Comparison of ENCODE assay signal across 17 cellular contexts in genomic region chr1:183092350-183092749, GRCh38.
DNase-seq lines count a peak whose midpoint lies in the region; ATAC-seq and TF ChIP-seq lines count a peak whose summit lies in the region.
"Had no signal": no experiment of that assay in that cellular context is flagged by ENCODE, and none has a peak within 500 bp of the region (broad histone marks: within the 10 kb centered on the region; RNA-seq: fewer than 3 reads in every experiment).

No MANE protein-coding gene starts in this region.

- H3K36me3 Mint-ChIP-seq in Caco-2 (ENCODE audit: insufficient read depth, unreplicated experiment), result peaks cover 7% of the 10 kb centered on the region
- no peaks in the 10 kb centered on the region for H3K36me3 Mint-ChIP-seq in CD4-positive, alpha-beta memory T cell

- peaks cover 96% of the 10 kb centered on the region for H3K4me1 ChIP-seq in Caco-2
- peaks cover 42 to 98% (median 94%) of the 10 kb centered on the region in 4 donors for H3K4me1 ChIP-seq in esophagus muscularis mucosa
- H3K4me1 ChIP-seq in rectal smooth muscle tissue (ENCODE audit: control insufficient read depth, insufficient read depth, low read length), result peaks cover 50% of the 10 kb centered on the region
- H3K4me1 ChIP-seq in CD4-positive, alpha-beta memory T cell (ENCODE audit: insufficient read depth, low read length), result no peaks in the 10 kb centered on the region

- no peak for TF ChIP-seq CTCF in Caco-2 (IDR thresholded peaks at IDR 0.05; ENCODE audit: insufficient read depth in 1 of 2, low read depth in 1 of 2, low read length in 1 of 2, severe bottlenecking in 1 of 2, unreplicated experiment in 1 of 2)
- TF ChIP-seq CTCF in esophagus muscularis mucosa (IDR thresholded peaks at IDR 0.05), result no peak

- H3K4me3 ChIP-seq in Caco-2 (ENCODE audit: low read depth, low read length), result no peak overlapping the region
- H3K4me3 ChIP-seq in esophagus muscularis mucosa, result no peak overlapping the region
- no peak overlapping the region for H3K4me3 ChIP-seq in rectal smooth muscle tissue (ENCODE audit: low read length)
- no peak overlapping the region for H3K4me3 ChIP-seq in CD4-positive, alpha-beta memory T cell (ENCODE audit: low read length in 2 of 2)
- H3K4me3 ChIP-seq: PC-9, SK-N-MC had no signal

- no peaks in the 10 kb centered on the region for H3K9me3 Mint-ChIP-seq in Caco-2 (ENCODE audit: unreplicated experiment)
- H3K9me3 Mint-ChIP-seq in CD4-positive, alpha-beta memory T cell, result no peaks in the 10 kb centered on the region

- no peak overlapping the region for H3K4me3 Mint-ChIP-seq in Caco-2 (ENCODE audit: unreplicated experiment)
- H3K4me3 Mint-ChIP-seq in CD4-positive, alpha-beta memory T cell, result no peak overlapping the region

- H3K4me1 Mint-ChIP-seq in Caco-2 (ENCODE audit: low read depth, unreplicated experiment), result peaks cover 49% of the 10 kb centered on the region
- H3K4me1 Mint-ChIP-seq in CD4-positive, alpha-beta memory T cell, result no peaks in the 10 kb centered on the region

- 93% methylated on average over 2 of the region's 2 CpGs for WGBS in esophagus muscularis mucosa

- DNase-seq in Caco-2 (no peak), esophagus muscularis mucosa (ENCODE audit: extremely low spot score) (no peak), COLO668 (lab: John Stamatoyannopoulos, UW; ENCODE audit: unreplicated experiment) (no peak), HuH-7 (ENCODE audit: low spot score) (no peak)
- DNase-seq in CD4-positive, alpha-beta memory T cell, result no peak
- DNase-seq: C1 segment of cervical spinal cord, COR-L47, DMS53, H7, NCI-H1048, NCI-H1694, NCI-H446, PC-9 had no signal

- H3K27ac Mint-ChIP-seq in Caco-2 (ENCODE audit: unreplicated experiment), result peak overlapping the region; percentile 54
- no peak overlapping the region for H3K27ac Mint-ChIP-seq in CD4-positive, alpha-beta memory T cell

- no peaks in the 10 kb centered on the region for H3K27me3 Mint-ChIP-seq in Caco-2 (ENCODE audit: insufficient read depth, unreplicated experiment)
- peaks cover 11 to 16% of the 10 kb centered on the region in 2 donors for H3K27me3 Mint-ChIP-seq in CD4-positive, alpha-beta memory T cell

- no TSS peak for BruUV-seq in Caco-2 (replicated peaks; lab: Mats Ljungman, UMichigan)

- intact Hi-C loops in Caco-2 (cut with micrococcal nuclease; ENCODE audit: unreplicated experiment) (no loop called here), esophagus muscularis mucosa (cut with DNase I) (no loop called here)
- intact Hi-C loops in CD4-positive, alpha-beta memory T cell (cut with micrococcal nuclease), result no loop called here

- H3K36me3 ChIP-seq in Caco-2 (ENCODE audit: control insufficient read depth, insufficient read depth, low read length), result no peaks in the 10 kb centered on the region
- H3K36me3 ChIP-seq in esophagus muscularis mucosa, result no peaks in the 10 kb centered on the region
- no peaks in the 10 kb centered on the region for H3K36me3 ChIP-seq in rectal smooth muscle tissue (ENCODE audit: control insufficient read depth, insufficient read depth, low read length)
- H3K36me3 ChIP-seq in CD4-positive, alpha-beta memory T cell (ENCODE audit: insufficient read depth, low read length), result no peaks in the 10 kb centered on the region

- H3K9ac ChIP-seq in rectal smooth muscle tissue (ENCODE audit: low read length), result no peak overlapping the region

- H3K27ac ChIP-seq in esophagus muscularis mucosa (replicated peaks in 1 of 4) (peak overlapping the region in 3 of 4 donors; percentile 18 to 66 (median 30)), rectal smooth muscle tissue (ENCODE audit: low read depth, low read length) (peak overlapping the region; percentile 51)
- no peak overlapping the region for H3K27ac ChIP-seq in CD4-positive, alpha-beta memory T cell (ENCODE audit: low read depth, low read length)
- H3K27ac ChIP-seq: PC-9, SK-N-MC had no signal

- peak; percentile 58 for ATAC-seq in HG02623 (IDR thresholded peaks at IDR 0.05; ENCODE audit: unreplicated experiment)
- no peak for ATAC-seq in GM19351 (IDR thresholded peaks at IDR 0.05; ENCODE audit: unreplicated experiment)

- no peak for TF ChIP-seq POLR2A in esophagus muscularis mucosa (IDR thresholded peaks at IDR 0.05; ENCODE audit: low read depth)

- H3K27me3 ChIP-seq in Caco-2 (replicated peaks; ENCODE audit: control insufficient read depth, insufficient read depth, low read length) (no peaks in the 10 kb centered on the region), esophagus muscularis mucosa (no peaks in the 10 kb centered on the region), rectal smooth muscle tissue (ENCODE audit: control insufficient read depth, insufficient read depth, low read length) (no peaks in the 10 kb centered on the region)
- H3K27me3 ChIP-seq in CD4-positive, alpha-beta memory T cell (ENCODE audit: insufficient read depth, low read length), result no peaks in the 10 kb centered on the region

- TF ChIP-seq EP300 in esophagus muscularis mucosa (IDR thresholded peaks at IDR 0.05), result no peak

- H3K9me3 ChIP-seq in Caco-2, result no peaks in the 10 kb centered on the region
- H3K9me3 ChIP-seq in esophagus muscularis mucosa, result no peaks in the 10 kb centered on the region
- H3K9me3 ChIP-seq in CD4-positive, alpha-beta memory T cell (ENCODE audit: control insufficient read depth in 1 of 2, low read length in 2 of 2), result no peaks in the 10 kb centered on the region

- POLR2A ChIA-PET in Caco-2 (lab: Charles Lee), result interaction anchor here (0.7 kb wide), 1 partner anchor 133 kb away, joined by 3 read pairs; no protein-coding TSS in a partner anchor
- POLR2A ChIA-PET in CD4-positive, alpha-beta memory T cell (lab: Charles Lee; ENCODE audit: partially characterized antibody), result no interaction called here

- CTCF ChIA-PET in Caco-2 (lab: Charles Lee), result no interaction called here
- CTCF ChIA-PET in CD4-positive, alpha-beta memory T cell (lab: Charles Lee; ENCODE audit: partially characterized antibody), result no interaction called here
